Comparison of ENCODE assay signal across 16 cellular contexts in the genomic region with DNA sequence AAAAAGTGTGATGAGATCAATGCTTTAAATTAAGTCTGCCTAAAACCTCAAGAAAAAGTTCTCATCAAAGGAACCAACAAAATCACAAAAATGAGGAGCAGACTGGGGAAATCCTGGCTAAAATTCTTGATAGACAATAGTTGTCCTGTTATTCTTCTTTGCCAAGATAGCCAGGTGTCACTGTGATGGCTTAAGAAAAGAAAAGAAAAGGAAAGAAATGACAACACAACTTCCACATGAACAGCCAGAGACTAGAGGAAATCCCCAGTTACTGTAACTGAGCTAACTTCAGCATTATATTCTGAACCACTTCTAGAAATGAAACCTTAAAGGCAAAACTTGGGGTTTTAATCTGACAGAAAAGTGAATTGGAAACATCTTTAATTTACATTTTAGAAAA.
A peak's percentile ranks its signal among the peaks of the same experiment; 100 is the strongest.
DNase-seq lines count a peak whose midpoint lies in the region; ATAC-seq and TF ChIP-seq lines count a peak whose summit lies in the region.
"Had no signal": no experiment of that assay in that cellular context is flagged by ENCODE, and none has a peak within 500 bp of the region (broad histone marks: within the 10 kb centered on the region; RNA-seq: fewer than 3 reads in every experiment).

No MANE protein-coding gene starts in this region.

- H3K4me1 Mint-ChIP-seq in activated T-helper 2 cell treated with anti-CD3 and anti-CD28 coated beads, Interferon-gamma antibody, Interleukin-2, Interleukin-4, amounts not matched to agents 10 μg/mL and 5 μg/mL and 100 μg/mL, durations not matched to agents 14 hours and 24 hours and 36 hours (ENCODE audit: low read depth) = no peaks in the 10 kb centered on the region
- H3K4me1 Mint-ChIP-seq in T-helper 17 cell = no peaks in the 10 kb centered on the region

- H3K9ac ChIP-seq in KMS-11 (no peak overlapping the region), trophoblast cell (ENCODE audit: low read length) (no peak overlapping the region)

- H3K36me3 ChIP-seq in KMS-11 (ENCODE audit: insufficient read depth) (no peaks in the 10 kb centered on the region), trophoblast cell (ENCODE audit: control insufficient read depth in 1 of 2, insufficient read depth in 2 of 2, low read length in 2 of 2) (no peaks in the 10 kb centered on the region)
- H3K36me3 ChIP-seq: upper lobe of right lung had no signal

- H2BK5ac ChIP-seq in trophoblast cell (ENCODE audit: low read depth, low read length, poor library complexity) = no peak overlapping the region

- no peak for DNase-seq in activated T-helper 2 cell treated with anti-CD3 and anti-CD28 coated beads, Interferon-gamma antibody, Interleukin-2, Interleukin-4, amounts not matched to agents 10 μg/mL and 5 μg/mL and 100 μg/mL, durations not matched to agents 14 hours and 24 hours and 36 hours (ENCODE audit: low spot score)
- no peak for DNase-seq in GM19240 (ENCODE audit: insufficient read length, low spot score)
- no peak for DNase-seq in trophoblast cell
- DNase-seq in T-helper 17 cell = no peak
- DNase-seq: foreskin keratinocyte, Kasumi-1, left cardiac atrium, NCI-H2171, upper lobe of right lung had no signal

- H2AK5ac ChIP-seq in trophoblast cell (ENCODE audit: low read length) = no peak overlapping the region

- H4K8ac ChIP-seq in trophoblast cell (ENCODE audit: low read depth, low read length) = no peak overlapping the region

- H4K91ac ChIP-seq in trophoblast cell (ENCODE audit: low read depth, low read length) = no peak overlapping the region

- H3K4me3 Mint-ChIP-seq in activated T-helper 2 cell treated with anti-CD3 and anti-CD28 coated beads, Interferon-gamma antibody, Interleukin-2, Interleukin-4, amounts not matched to agents 10 μg/mL and 5 μg/mL and 100 μg/mL, durations not matched to agents 14 hours and 24 hours and 36 hours (ENCODE audit: low read depth) = no peak overlapping the region
- H3K4me3 Mint-ChIP-seq in T-helper 17 cell = no peak overlapping the region

- no peak overlapping the region for H3K18ac ChIP-seq in trophoblast cell (ENCODE audit: low read length)

- intact Hi-C loops in activated T-helper 2 cell treated with anti-CD3 and anti-CD28 coated beads, Interferon-gamma antibody, Interleukin-2, Interleukin-4, amounts not matched to agents 10 μg/mL and 5 μg/mL and 100 μg/mL, durations not matched to agents 14 hours and 24 hours and 36 hours (cut with micrococcal nuclease) = no loop called here

- no peak for TF ChIP-seq POLR2A in GM18505 (IDR thresholded peaks at IDR 0.05; ENCODE audit: borderline replicate concordance, extremely low read depth, insufficient read depth, insufficient read length)

- H4K12ac ChIP-seq in trophoblast cell (ENCODE audit: low read depth, low read length) = no peak overlapping the region

- H3K23ac ChIP-seq in trophoblast cell (ENCODE audit: low read length) = no peak overlapping the region

- no peaks in the 10 kb centered on the region for H3K9me3 Mint-ChIP-seq in activated T-helper 2 cell treated with anti-CD3 and anti-CD28 coated beads, Interferon-gamma antibody, Interleukin-2, Interleukin-4, amounts not matched to agents 10 μg/mL and 5 μg/mL and 100 μg/mL, durations not matched to agents 14 hours and 24 hours and 36 hours

- peaks cover 8% of the 10 kb centered on the region for H3K27me3 Mint-ChIP-seq in activated T-helper 2 cell treated with anti-CD3 and anti-CD28 coated beads, Interferon-gamma antibody, Interleukin-2, Interleukin-4, amounts not matched to agents 10 μg/mL and 5 μg/mL and 100 μg/mL, durations not matched to agents 14 hours and 24 hours and 36 hours (ENCODE audit: low read depth)
- peaks cover 27% of the 10 kb centered on the region for H3K27me3 Mint-ChIP-seq in T-helper 17 cell

- no peaks in the 10 kb centered on the region for H3K79me1 ChIP-seq in trophoblast cell (ENCODE audit: low read length)

- H2BK120ac ChIP-seq in trophoblast cell (ENCODE audit: insufficient read depth, low read length, poor library complexity) = no peak overlapping the region

- H2BK12ac ChIP-seq in trophoblast cell (ENCODE audit: low read length) = no peak overlapping the region

- no peaks in the 10 kb centered on the region for H3K27me3 ChIP-seq in KMS-11 (ENCODE audit: insufficient read depth, low read depth)
- H3K27me3 ChIP-seq in trophoblast cell (ENCODE audit: insufficient read depth, low read length) = no peaks in the 10 kb centered on the region
- H3K27me3 ChIP-seq: foreskin keratinocyte, upper lobe of right lung had no signal

- TF ChIP-seq CTCF in KMS-11 (conservative IDR thresholded peaks at IDR 0.05; ENCODE audit: low read depth, low read length) = no peak

- ATAC-seq in GM18505 (IDR thresholded peaks at IDR 0.05; ENCODE audit: unreplicated experiment) (peak; percentile 63), GM19468 (IDR thresholded peaks at IDR 0.05; ENCODE audit: extremely low read depth, unreplicated experiment) (peak; percentile 48), HG02885 (IDR thresholded peaks at IDR 0.05; ENCODE audit: poor library complexity, unreplicated experiment) (peak; percentile 73), T-helper 17 cell (no peak)
- ATAC-seq: foreskin keratinocyte, HCT116, left cardiac atrium, Panc1, upper lobe of right lung had no signal

- H3K4me2 ChIP-seq in KMS-11 (0 out of 2 replicates have a peak overlapping the region, but pooled peaks have one; percentile 25), trophoblast cell (ENCODE audit: low read length) (no peak overlapping the region)

- no peak overlapping the region for H3K27ac Mint-ChIP-seq in activated T-helper 2 cell treated with anti-CD3 and anti-CD28 coated beads, Interferon-gamma antibody, Interleukin-2, Interleukin-4, amounts not matched to agents 10 μg/mL and 5 μg/mL and 100 μg/mL, durations not matched to agents 14 hours and 24 hours and 36 hours
- no peak overlapping the region for H3K27ac Mint-ChIP-seq in T-helper 17 cell

- no peak overlapping the region; the same call in 1 of the 2 replicates for H3K27ac ChIP-seq in KMS-11
- no peak overlapping the region for H3K27ac ChIP-seq in trophoblast cell (ENCODE audit: low read depth, low read length)
- H3K27ac ChIP-seq: foreskin keratinocyte, skin epidermis, upper lobe of right lung had no signal

- H3K9me3 ChIP-seq in trophoblast cell (ENCODE audit: insufficient read depth, low read depth, low read length) (no peaks in the 10 kb centered on the region), T-helper 17 cell (ENCODE audit: control insufficient read depth, low read length, poor library complexity, severe bottlenecking) (no peaks in the 10 kb centered on the region)
- H3K9me3 ChIP-seq: upper lobe of right lung had no signal

- no peaks in the 10 kb centered on the region for H4K20me1 ChIP-seq in KMS-11 (ENCODE audit: insufficient read depth)

- no peak overlapping the region for H3K4ac ChIP-seq in trophoblast cell (ENCODE audit: low read depth, low read length)

- no peaks in the 10 kb centered on the region for H3K79me2 ChIP-seq in KMS-11 (ENCODE audit: insufficient read depth, low read depth)
- H3K79me2 ChIP-seq in trophoblast cell (ENCODE audit: control insufficient read depth, insufficient read depth, low read length, poor library complexity) = no peaks in the 10 kb centered on the region

- H3K4me3 ChIP-seq in KMS-11 (IDR thresholded peaks at IDR 0.05; ENCODE audit: insufficient read depth, low read depth, low read length) (no peak overlapping the region), trophoblast cell (ENCODE audit: low read depth, low read length) (no peak overlapping the region)
- H3K4me3 ChIP-seq: skin epidermis, upper lobe of right lung had no signal

- H3K14ac ChIP-seq in trophoblast cell (ENCODE audit: low read length) = no peak overlapping the region

- H2AFZ ChIP-seq in KMS-11 (ENCODE audit: low read depth) (no peak overlapping the region), trophoblast cell (ENCODE audit: insufficient read depth, low read length, poor library complexity) (no peak overlapping the region)

- no peaks in the 10 kb centered on the region for H3K36me3 Mint-ChIP-seq in activated T-helper 2 cell treated with anti-CD3 and anti-CD28 coated beads, Interferon-gamma antibody, Interleukin-2, Interleukin-4, amounts not matched to agents 10 μg/mL and 5 μg/mL and 100 μg/mL, durations not matched to agents 14 hours and 24 hours and 36 hours (ENCODE audit: low read depth)
- H3K36me3 Mint-ChIP-seq in T-helper 17 cell (ENCODE audit: low read depth) = no peaks in the 10 kb centered on the region

- H3K4me1 ChIP-seq in KMS-11 (ENCODE audit: low read depth, poor library complexity, severe bottlenecking) = peaks cover 13% of the 10 kb centered on the region
- H3K4me1 ChIP-seq in trophoblast cell (ENCODE audit: control insufficient read depth in 1 of 2, insufficient read depth in 2 of 2, low read length in 2 of 2) = no peaks in the 10 kb centered on the region
- H3K4me1 ChIP-seq: foreskin keratinocyte, upper lobe of right lung had no signal
